8 cellular contexts compared by ENCODE assay signal in genomic region chr14:50955373-50956043, GRCh38. TPM values are rescaled to one million over a fixed set of nuclear protein-coding genes. Genes with fewer than 3 reads are reported as not detected.
DNase-seq lines count a peak whose midpoint lies in the region; ATAC-seq, FAIRE-seq and TF ChIP-seq lines count a peak whose summit lies in the region.

No MANE protein-coding gene starts in this region.

- H3K4me3 ChIP-seq in CD8-positive, alpha-beta memory T cell (ENCODE audit: low read length): no peak overlapping the region
- no peak overlapping the region for H3K4me3 ChIP-seq in bronchial epithelial cell (ENCODE audit: low read depth, low read length)
- no peak overlapping the region for H3K4me3 ChIP-seq in left lung

- no peaks in the 10 kb centered on the region for H3K9me3 Mint-ChIP-seq in CD8-positive, alpha-beta memory T cell

- DNase-seq in CD8-positive, alpha-beta memory T cell: no peak
- DNase-seq in HCEC 1CT (peak; percentile 97), NOMO-1 treated with DMSO at 0.1 percent for 48 hours (lab: John Stamatoyannopoulos, UW; ENCODE audit: unreplicated experiment) (peak; percentile 69), bronchial epithelial cell (ENCODE audit: low read depth) (peak; percentile 100), left lung (peak; percentile 78 to 89), substantia nigra (lab: John Stamatoyannopoulos, UW) (peak in 17 of 49 donors; percentile 8 to 51 (median 18)), NCI-H2107 (lab: John Stamatoyannopoulos, UW) (no peak)

- no peaks in the 10 kb centered on the region for H3K36me3 Mint-ChIP-seq in CD8-positive, alpha-beta memory T cell

- POLR2A ChIA-PET in CD8-positive, alpha-beta memory T cell (lab: Charles Lee): no interaction called here

- CTCF ChIA-PET in CD8-positive, alpha-beta memory T cell (lab: Charles Lee): no interaction called here

- H3K27me3 Mint-ChIP-seq in CD8-positive, alpha-beta memory T cell: peaks cover 4% of the 10 kb centered on the region in 2 donors

- H3K4me1 ChIP-seq in CD8-positive, alpha-beta memory T cell (ENCODE audit: insufficient read depth, low read length): no peaks in the 10 kb centered on the region
- H3K4me1 ChIP-seq in left lung: peaks cover 0 to 28% of the 10 kb centered on the region in 2 donors

- H3K9me3 ChIP-seq in CD8-positive, alpha-beta memory T cell (ENCODE audit: low read length): no peaks in the 10 kb centered on the region
- H3K9me3 ChIP-seq in left lung: no peaks in the 10 kb centered on the region

- peak overlapping the region; percentile 20 for H3K27ac ChIP-seq in CD8-positive, alpha-beta memory T cell (ENCODE audit: low read depth, low read length)
- peak overlapping the region in 1 of 2 donors; percentile 85 for H3K27ac ChIP-seq in left lung
- peak overlapping the region; percentile 6 for H3K27ac ChIP-seq in substantia nigra (ENCODE audit: low read depth, low read length, poor library complexity, severe bottlenecking)

- H3K36me3 ChIP-seq in CD8-positive, alpha-beta memory T cell (ENCODE audit: insufficient read depth, low read length): no peaks in the 10 kb centered on the region
- H3K36me3 ChIP-seq in bronchial epithelial cell (ENCODE audit: control insufficient read depth, insufficient read depth, low read length): no peaks in the 10 kb centered on the region
- no peaks in the 10 kb centered on the region for H3K36me3 ChIP-seq in left lung

- H3K4me1 Mint-ChIP-seq in CD8-positive, alpha-beta memory T cell: no peaks in the 10 kb centered on the region

- ATAC-seq in left lung (peak; percentile 82), HG03521 (IDR thresholded peaks at IDR 0.05; ENCODE audit: unreplicated experiment) (no peak)

- no peaks in the 10 kb centered on the region for H3K27me3 ChIP-seq in CD8-positive, alpha-beta memory T cell (ENCODE audit: insufficient read depth, low read length, poor library complexity, severe bottlenecking)
- H3K27me3 ChIP-seq in bronchial epithelial cell (ENCODE audit: control insufficient read depth, insufficient read depth, low read length): no peaks in the 10 kb centered on the region
- no peaks in the 10 kb centered on the region for H3K27me3 ChIP-seq in left lung

- H3K27ac Mint-ChIP-seq in CD8-positive, alpha-beta memory T cell: no peak overlapping the region

- intact Hi-C loops in left lung (cut with DNase I): loop anchor here in 1 of 2 donors (10.0 kb wide), 1 partner anchor 269 kb away; no protein-coding TSS in a partner anchor

- TF ChIP-seq CTCF in bronchial epithelial cell (IDR thresholded peaks at IDR 0.05; ENCODE audit: insufficient read depth, low read length, severe bottlenecking) (peak; percentile 63), left lung (IDR thresholded peaks at IDR 0.05) (no peak)

- no peak overlapping the region for H3K4me3 Mint-ChIP-seq in CD8-positive, alpha-beta memory T cell

- peak; percentile 82 for FAIRE-seq in bronchial epithelial cell (lab: Jason Lieb, UNC)

RNA-seq across cellular contexts. Expression of gene PYGL, which starts 11.2 kb away (rescaled TPM):
- under 1 TPM; 0.44 to 0.81 TPM for total RNA-seq in CD8-positive, alpha-beta memory T cell
- not detected for polyA plus RNA-seq in CD8-positive, alpha-beta memory T cell
- total RNA-seq in bronchial epithelial cell: 71.1 and 94.2 TPM in 2 replicates
- total RNA-seq in left lung: 10 to 100 TPM; 48.8 to 85.4 TPM

Comparison
In these comparisons a context has a peak if more than half of its experiments do, and no peak if none do; other contexts are left out.
1. DNase-seq: peak in HCEC 1CT (single experiment), NOMO-1 treated with DMSO at 0.1 percent for 48 hours (single experiment), bronchial epithelial cell (single experiment) and left lung (2 of 2); none in CD8-positive, alpha-beta memory T cell (0 of 5) and NCI-H2107 (single experiment).
2. RNA of gene PYGL, which starts 11.2 kb away (total RNA-seq): 48.8 to 85.4 TPM in left lung and 71.1 to 94.2 TPM in bronchial epithelial cell; 0.44 to 0.81 TPM in CD8-positive, alpha-beta memory T cell; every median in the first group is over 10 times any median in the second.